In the genomic region with DNA sequence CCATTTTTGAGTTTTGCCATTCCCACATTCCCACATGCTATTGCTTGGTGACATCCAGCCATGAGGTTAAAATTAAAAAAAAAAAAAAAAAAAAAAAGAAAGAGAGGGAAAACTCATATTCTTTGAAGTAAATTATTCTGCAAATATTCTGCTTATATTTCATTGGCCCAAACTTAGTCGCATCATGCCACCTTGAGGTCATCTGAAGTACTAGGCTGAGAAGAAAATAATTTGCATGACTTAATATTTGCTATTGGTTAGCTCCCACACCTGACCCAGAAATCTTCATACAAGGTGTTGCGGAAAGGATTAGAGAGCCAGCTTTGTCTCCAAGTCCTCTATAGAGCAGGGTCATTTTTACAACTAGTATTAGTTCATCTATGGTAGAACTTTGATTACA, we compare ENCODE assay signal across 1 cellular context.
TF ChIP-seq lines count a peak whose summit lies in the region.

No MANE protein-coding gene starts in this region.

TF ChIP-seq in GM23338, 12 proteins besides CTCF, POLR2A, EP300 and RAD21:
- TF ChIP-seq, protein P1, sequence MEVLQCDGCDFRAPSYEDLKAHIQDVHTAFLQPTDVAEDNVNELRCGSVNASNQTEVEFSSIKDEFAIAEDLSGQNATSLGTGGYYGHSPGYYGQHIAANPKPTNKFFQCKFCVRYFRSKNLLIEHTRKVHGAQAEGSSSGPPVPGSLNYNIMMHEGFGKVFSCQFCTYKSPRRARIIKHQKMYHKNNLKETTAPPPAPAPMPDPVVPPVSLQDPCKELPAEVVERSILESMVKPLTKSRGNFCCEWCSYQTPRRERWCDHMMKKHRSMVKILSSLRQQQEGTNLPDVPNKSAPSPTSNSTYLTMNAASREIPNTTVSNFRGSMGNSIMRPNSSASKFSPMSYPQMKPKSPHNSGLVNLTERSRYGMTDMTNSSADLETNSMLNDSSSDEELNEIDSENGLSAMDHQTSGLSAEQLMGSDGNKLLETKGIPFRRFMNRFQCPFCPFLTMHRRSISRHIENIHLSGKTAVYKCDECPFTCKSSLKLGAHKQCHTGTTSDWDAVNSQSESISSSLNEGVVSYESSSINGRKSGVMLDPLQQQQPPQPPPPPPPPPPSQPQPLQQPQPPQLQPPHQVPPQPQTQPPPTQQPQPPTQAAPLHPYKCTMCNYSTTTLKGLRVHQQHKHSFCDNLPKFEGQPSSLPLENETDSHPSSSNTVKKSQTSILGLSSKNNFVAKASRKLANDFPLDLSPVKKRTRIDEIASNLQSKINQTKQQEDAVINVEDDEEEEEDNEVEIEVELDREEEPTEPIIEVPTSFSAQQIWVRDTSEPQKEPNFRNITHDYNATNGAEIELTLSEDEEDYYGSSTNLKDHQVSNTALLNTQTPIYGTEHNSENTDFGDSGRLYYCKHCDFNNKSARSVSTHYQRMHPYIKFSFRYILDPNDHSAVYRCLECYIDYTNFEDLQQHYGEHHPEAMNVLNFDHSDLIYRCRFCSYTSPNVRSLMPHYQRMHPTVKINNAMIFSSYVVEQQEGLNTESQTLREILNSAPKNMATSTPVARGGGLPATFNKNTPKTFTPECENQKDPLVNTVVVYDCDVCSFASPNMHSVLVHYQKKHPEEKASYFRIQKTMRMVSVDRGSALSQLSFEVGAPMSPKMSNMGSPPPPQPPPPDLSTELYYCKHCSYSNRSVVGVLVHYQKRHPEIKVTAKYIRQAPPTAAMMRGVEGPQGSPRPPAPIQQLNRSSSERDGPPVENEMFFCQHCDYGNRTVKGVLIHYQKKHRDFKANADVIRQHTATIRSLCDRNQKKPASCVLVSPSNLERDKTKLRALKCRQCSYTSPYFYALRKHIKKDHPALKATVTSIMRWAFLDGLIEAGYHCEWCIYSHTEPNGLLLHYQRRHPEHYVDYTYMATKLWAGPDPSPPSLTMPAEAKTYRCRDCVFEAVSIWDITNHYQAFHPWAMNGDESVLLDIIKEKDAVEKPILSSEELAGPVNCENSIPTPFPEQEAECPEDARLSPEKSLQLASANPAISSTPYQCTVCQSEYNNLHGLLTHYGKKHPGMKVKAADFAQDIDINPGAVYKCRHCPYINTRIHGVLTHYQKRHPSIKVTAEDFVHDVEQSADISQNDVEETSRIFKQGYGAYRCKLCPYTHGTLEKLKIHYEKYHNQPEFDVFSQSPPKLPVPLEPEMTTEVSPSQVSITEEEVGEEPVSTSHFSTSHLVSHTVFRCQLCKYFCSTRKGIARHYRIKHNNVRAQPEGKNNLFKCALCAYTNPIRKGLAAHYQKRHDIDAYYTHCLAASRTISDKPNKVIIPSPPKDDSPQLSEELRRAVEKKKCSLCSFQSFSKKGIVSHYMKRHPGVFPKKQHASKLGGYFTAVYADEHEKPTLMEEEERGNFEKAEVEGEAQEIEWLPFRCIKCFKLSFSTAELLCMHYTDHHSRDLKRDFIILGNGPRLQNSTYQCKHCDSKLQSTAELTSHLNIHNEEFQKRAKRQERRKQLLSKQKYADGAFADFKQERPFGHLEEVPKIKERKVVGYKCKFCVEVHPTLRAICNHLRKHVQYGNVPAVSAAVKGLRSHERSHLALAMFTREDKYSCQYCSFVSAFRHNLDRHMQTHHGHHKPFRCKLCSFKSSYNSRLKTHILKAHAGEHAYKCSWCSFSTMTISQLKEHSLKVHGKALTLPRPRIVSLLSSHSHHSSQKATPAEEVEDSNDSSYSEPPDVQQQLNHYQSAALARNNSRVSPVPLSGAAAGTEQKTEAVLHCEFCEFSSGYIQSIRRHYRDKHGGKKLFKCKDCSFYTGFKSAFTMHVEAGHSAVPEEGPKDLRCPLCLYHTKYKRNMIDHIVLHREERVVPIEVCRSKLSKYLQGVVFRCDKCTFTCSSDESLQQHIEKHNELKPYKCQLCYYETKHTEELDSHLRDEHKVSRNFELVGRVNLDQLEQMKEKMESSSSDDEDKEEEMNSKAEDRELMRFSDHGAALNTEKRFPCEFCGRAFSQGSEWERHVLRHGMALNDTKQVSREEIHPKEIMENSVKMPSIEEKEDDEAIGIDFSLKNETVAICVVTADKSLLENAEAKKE (CRISPR knock-in tag; IDR thresholded peaks at IDR 0.05) = no peak
- TF ChIP-seq, protein P2, sequence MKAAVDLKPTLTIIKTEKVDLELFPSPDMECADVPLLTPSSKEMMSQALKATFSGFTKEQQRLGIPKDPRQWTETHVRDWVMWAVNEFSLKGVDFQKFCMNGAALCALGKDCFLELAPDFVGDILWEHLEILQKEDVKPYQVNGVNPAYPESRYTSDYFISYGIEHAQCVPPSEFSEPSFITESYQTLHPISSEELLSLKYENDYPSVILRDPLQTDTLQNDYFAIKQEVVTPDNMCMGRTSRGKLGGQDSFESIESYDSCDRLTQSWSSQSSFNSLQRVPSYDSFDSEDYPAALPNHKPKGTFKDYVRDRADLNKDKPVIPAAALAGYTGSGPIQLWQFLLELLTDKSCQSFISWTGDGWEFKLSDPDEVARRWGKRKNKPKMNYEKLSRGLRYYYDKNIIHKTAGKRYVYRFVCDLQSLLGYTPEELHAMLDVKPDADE (IDR thresholded peaks at IDR 0.05) = no peak
- TF ChIP-seq ZNF331 (CRISPR knock-in tag; IDR thresholded peaks at IDR 0.05; ENCODE audit: low read depth) (no peak), EZH2phosphoT487 (IDR thresholded peaks at IDR 0.05; ENCODE audit: unreplicated experiment) (no peak), CREB1 (CRISPR knock-in tag; IDR thresholded peaks at IDR 0.05; ENCODE audit: low read depth) (no peak), ZNF114 (CRISPR knock-in tag; IDR thresholded peaks at IDR 0.05) (no peak), POLR2AphosphoS5 (IDR thresholded peaks at IDR 0.05; ENCODE audit: low read depth) (no peak), JUNB (IDR thresholded peaks at IDR 0.05; ENCODE audit: unreplicated experiment) (no peak)
- TF ChIP-seq, protein P3, sequence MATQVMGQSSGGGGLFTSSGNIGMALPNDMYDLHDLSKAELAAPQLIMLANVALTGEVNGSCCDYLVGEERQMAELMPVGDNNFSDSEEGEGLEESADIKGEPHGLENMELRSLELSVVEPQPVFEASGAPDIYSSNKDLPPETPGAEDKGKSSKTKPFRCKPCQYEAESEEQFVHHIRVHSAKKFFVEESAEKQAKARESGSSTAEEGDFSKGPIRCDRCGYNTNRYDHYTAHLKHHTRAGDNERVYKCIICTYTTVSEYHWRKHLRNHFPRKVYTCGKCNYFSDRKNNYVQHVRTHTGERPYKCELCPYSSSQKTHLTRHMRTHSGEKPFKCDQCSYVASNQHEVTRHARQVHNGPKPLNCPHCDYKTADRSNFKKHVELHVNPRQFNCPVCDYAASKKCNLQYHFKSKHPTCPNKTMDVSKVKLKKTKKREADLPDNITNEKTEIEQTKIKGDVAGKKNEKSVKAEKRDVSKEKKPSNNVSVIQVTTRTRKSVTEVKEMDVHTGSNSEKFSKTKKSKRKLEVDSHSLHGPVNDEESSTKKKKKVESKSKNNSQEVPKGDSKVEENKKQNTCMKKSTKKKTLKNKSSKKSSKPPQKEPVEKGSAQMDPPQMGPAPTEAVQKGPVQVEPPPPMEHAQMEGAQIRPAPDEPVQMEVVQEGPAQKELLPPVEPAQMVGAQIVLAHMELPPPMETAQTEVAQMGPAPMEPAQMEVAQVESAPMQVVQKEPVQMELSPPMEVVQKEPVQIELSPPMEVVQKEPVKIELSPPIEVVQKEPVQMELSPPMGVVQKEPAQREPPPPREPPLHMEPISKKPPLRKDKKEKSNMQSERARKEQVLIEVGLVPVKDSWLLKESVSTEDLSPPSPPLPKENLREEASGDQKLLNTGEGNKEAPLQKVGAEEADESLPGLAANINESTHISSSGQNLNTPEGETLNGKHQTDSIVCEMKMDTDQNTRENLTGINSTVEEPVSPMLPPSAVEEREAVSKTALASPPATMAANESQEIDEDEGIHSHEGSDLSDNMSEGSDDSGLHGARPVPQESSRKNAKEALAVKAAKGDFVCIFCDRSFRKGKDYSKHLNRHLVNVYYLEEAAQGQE (IDR thresholded peaks at IDR 0.05; ENCODE audit: unreplicated experiment) = no peak
